Comparison of ENCODE assay signal across 1 cellular context in the genomic region with DNA sequence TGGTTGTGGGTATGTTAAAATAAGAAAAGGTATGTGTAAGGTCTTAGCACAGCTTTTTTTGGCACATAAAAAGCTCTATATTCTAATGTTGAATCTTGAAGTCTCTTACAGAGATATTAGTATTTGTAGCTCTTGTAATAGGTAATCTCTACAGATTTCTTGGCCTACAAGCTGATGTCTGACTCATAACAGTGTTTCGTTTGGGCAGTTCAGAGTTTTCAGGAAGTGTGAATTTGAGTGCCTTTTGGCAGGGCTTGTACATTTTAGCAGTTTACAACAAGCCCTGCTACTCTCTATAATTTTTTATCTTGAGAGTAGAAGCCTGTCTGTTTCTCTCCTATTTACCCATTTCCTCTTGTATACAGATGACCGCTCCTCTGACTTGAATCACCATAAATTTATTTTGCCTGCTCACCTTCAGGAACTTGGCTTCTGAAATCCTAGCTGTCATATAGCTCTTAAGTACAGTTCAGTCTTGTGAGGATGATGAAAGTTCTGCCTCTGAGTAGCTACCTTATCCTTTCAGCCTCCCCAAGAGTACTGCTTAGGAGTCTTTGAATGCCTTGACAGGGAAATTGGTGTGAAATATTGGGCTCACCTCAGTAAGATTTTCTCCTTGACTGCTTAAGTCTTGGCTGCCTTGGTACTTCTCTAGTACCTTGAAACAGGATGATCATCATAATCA.
TF ChIP-seq lines count a peak whose summit lies in the region.

No MANE protein-coding gene starts in this region.

TF ChIP-seq in HEK293, 187 proteins besides CTCF, POLR2A, EP300 and RAD21 (continued from another document):
- TF ChIP-seq, protein P1, sequence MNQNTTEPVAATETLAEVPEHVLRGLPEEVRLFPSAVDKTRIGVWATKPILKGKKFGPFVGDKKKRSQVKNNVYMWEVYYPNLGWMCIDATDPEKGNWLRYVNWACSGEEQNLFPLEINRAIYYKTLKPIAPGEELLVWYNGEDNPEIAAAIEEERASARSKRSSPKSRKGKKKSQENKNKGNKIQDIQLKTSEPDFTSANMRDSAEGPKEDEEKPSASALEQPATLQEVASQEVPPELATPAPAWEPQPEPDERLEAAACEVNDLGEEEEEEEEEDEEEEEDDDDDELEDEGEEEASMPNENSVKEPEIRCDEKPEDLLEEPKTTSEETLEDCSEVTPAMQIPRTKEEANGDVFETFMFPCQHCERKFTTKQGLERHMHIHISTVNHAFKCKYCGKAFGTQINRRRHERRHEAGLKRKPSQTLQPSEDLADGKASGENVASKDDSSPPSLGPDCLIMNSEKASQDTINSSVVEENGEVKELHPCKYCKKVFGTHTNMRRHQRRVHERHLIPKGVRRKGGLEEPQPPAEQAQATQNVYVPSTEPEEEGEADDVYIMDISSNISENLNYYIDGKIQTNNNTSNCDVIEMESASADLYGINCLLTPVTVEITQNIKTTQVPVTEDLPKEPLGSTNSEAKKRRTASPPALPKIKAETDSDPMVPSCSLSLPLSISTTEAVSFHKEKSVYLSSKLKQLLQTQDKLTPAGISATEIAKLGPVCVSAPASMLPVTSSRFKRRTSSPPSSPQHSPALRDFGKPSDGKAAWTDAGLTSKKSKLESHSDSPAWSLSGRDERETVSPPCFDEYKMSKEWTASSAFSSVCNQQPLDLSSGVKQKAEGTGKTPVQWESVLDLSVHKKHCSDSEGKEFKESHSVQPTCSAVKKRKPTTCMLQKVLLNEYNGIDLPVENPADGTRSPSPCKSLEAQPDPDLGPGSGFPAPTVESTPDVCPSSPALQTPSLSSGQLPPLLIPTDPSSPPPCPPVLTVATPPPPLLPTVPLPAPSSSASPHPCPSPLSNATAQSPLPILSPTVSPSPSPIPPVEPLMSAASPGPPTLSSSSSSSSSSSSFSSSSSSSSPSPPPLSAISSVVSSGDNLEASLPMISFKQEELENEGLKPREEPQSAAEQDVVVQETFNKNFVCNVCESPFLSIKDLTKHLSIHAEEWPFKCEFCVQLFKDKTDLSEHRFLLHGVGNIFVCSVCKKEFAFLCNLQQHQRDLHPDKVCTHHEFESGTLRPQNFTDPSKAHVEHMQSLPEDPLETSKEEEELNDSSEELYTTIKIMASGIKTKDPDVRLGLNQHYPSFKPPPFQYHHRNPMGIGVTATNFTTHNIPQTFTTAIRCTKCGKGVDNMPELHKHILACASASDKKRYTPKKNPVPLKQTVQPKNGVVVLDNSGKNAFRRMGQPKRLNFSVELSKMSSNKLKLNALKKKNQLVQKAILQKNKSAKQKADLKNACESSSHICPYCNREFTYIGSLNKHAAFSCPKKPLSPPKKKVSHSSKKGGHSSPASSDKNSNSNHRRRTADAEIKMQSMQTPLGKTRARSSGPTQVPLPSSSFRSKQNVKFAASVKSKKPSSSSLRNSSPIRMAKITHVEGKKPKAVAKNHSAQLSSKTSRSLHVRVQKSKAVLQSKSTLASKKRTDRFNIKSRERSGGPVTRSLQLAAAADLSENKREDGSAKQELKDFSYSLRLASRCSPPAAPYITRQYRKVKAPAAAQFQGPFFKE (tag by site-specific recombination; IDR thresholded peaks at IDR 0.05; ENCODE audit: borderline replicate concordance): no peak
- TF ChIP-seq ZNF76 (tag by site-specific recombination; IDR thresholded peaks at IDR 0.05; ENCODE audit: borderline replicate concordance, low read depth) (no peak), SP7 (tag by site-specific recombination; IDR thresholded peaks at IDR 0.05) (no peak), ZNF140 (tag by site-specific recombination; IDR thresholded peaks at IDR 0.05) (no peak), ZNF645 (tag by site-specific recombination; IDR thresholded peaks at IDR 0.05) (no peak), ZFP41 (tag by site-specific recombination; IDR thresholded peaks at IDR 0.05; ENCODE audit: borderline replicate concordance) (no peak), ZNF335 (tag by site-specific recombination; conservative IDR thresholded peaks at IDR 0.05) (peak; percentile 7; the same call in 1 of the 2 replicates), ZNF274 (IDR thresholded peaks at IDR 0.05; ENCODE audit: low read length) (no peak), ZNF274 (tag by site-specific recombination; IDR thresholded peaks at IDR 0.05; ENCODE audit: borderline replicate concordance) (no peak), ZNF701 (tag by site-specific recombination; IDR thresholded peaks at IDR 0.05) (no peak), ZNF132 (tag by site-specific recombination; IDR thresholded peaks at IDR 0.05; ENCODE audit: borderline replicate concordance) (no peak)
- TF ChIP-seq, protein P2, sequence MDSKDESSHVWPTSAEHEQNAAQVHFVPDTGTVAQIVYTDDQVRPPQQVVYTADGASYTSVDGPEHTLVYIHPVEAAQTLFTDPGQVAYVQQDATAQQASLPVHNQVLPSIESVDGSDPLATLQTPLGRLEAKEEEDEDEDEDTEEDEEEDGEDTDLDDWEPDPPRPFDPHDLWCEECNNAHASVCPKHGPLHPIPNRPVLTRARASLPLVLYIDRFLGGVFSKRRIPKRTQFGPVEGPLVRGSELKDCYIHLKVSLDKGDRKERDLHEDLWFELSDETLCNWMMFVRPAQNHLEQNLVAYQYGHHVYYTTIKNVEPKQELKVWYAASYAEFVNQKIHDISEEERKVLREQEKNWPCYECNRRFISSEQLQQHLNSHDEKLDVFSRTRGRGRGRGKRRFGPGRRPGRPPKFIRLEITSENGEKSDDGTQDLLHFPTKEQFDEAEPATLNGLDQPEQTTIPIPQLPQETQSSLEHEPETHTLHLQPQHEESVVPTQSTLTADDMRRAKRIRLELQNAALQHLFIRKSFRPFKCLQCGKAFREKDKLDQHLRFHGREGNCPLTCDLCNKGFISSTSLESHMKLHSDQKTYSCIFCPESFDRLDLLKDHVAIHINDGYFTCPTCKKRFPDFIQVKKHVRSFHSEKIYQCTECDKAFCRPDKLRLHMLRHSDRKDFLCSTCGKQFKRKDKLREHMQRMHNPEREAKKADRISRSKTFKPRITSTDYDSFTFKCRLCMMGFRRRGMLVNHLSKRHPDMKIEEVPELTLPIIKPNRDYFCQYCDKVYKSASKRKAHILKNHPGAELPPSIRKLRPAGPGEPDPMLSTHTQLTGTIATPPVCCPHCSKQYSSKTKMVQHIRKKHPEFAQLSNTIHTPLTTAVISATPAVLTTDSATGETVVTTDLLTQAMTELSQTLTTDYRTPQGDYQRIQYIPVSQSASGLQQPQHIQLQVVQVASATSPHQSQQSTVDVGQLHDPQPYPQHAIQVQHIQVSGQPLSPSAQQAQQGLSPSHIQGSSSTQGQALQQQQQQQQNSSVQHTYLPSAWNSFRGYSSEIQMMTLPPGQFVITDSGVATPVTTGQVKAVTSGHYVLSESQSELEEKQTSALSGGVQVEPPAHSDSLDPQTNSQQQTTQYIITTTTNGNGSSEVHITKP (tag by site-specific recombination; IDR thresholded peaks at IDR 0.05): no peak
